ENCODE assay signal across 8 cellular contexts in the genomic region with DNA sequence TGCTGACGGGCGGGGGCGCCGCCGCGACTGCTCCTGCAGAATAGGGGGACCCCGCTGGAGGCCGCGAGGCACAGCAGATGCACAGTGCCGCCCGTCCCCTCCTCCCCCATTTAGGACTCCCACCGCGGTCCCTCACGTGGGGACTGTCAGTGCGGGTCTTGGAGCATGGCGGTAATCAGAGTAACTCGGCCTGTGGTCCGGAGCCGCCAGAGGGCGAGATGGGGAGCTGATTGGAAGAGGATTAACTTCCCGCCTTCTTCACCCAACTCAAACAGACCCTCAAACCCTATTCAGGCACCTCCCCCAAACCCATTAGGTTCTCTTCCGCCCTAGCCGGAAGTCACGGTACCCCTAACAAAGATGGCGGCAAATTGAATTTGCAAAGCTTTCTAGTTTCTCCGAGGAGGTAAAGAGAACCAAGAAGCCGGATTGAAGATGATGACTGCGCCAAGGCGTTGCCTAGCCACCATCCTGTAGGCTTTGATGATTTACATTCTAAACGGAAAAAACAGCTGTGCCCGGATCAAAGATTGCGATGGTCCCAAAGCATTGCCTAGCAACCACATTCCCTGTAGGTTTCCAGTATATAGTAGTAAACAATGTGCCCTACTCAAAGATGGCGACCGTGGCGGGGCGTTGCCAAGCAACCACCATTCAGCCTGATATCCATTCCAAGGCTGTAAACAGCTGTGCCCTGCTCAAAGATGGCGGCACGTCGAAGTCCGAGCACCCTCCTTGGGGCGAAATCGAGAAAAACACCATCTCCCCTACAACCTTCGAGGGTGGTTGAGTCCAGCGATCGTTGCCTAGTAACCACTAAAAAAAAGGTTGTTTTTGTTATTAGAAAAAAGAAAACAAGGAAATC. TPM values are rescaled to one million over a fixed set of nuclear protein-coding genes. Genes with fewer than 3 reads are reported as not detected.
DNase-seq lines count a peak whose midpoint lies in the region; ATAC-seq, FAIRE-seq and TF ChIP-seq lines count a peak whose summit lies in the region.

Gene FUZ, minus strand, starts transcription at position 296 of the 865 bp plus-strand sequence. Its CDS starts 186 bp downstream, at position 110.

- H3K36me3 Mint-ChIP-seq in WTC11, result peaks cover 5% of the 10 kb centered on the region; the same call in 1 of the 2 replicates

- peak; percentile 81 for DNase-seq in GM12892 (ENCODE audit: insufficient read length)
- peak; percentile 96 for DNase-seq in NCI-H2227 (lab: John Stamatoyannopoulos, UW; ENCODE audit: unreplicated experiment)
- peak; percentile 98 for DNase-seq in WTC11 (ENCODE audit: low spot score)
- peak; percentile 93 for DNase-seq in bronchial epithelial cell (ENCODE audit: low read depth)
- peak; percentile 84 for DNase-seq in iPS-NIHi11 (ENCODE audit: low spot score)

- POLR2A ChIA-PET in WTC11 (lab: Charles Lee), result interaction anchor here (0.6 to 1.5 kb wide), 8 partner anchors 11 to 173 kb away, joined by 3 to 11 read pairs (median 6); partner anchors contain the start of genes PTOV1 and RRAS

- FAIRE-seq in GM12892 (lab: Jason Lieb, UNC) (peak; percentile 95), bronchial epithelial cell (lab: Jason Lieb, UNC) (peak; percentile 55)

- no peaks in the 10 kb centered on the region for H3K27me3 ChIP-seq in bronchial epithelial cell (ENCODE audit: control insufficient read depth, insufficient read depth, low read length)

- peaks cover 26% of the 10 kb centered on the region for H3K4me1 Mint-ChIP-seq in WTC11

- H3K4me3 ChIP-seq in bronchial epithelial cell (ENCODE audit: low read depth, low read length) (peak within 1 kb of the TSS; percentile 57), skin epidermis (peak within 1 kb of the TSS; percentile 44 to 73 (median 59))

- peak within 1 kb of the TSS; percentile 90 for H3K4me3 Mint-ChIP-seq in WTC11

- ATAC-seq in HG03060 (IDR thresholded peaks at IDR 0.05; ENCODE audit: low read depth, unreplicated experiment) (peak; percentile 37), WTC11 (peak; percentile 63), GM21360 (IDR thresholded peaks at IDR 0.05; ENCODE audit: unreplicated experiment) (no peak)

- peaks cover 5% of the 10 kb centered on the region; the same call in 1 of the 2 replicates for H3K27me3 Mint-ChIP-seq in WTC11 (ENCODE audit: low read depth)

- no peaks in the 10 kb centered on the region for H3K36me3 ChIP-seq in bronchial epithelial cell (ENCODE audit: control insufficient read depth, insufficient read depth, low read length)

- H3K9me3 Mint-ChIP-seq in WTC11, result no peaks in the 10 kb centered on the region

- TF ChIP-seq POLR2A in GM12892 (IDR thresholded peaks at IDR 0.05; ENCODE audit: low read depth, low read length), result peak; percentile 57; the same call in 1 of the 2 replicates

- TF ChIP-seq CTCF in WTC11 (IDR thresholded peaks at IDR 0.05) (no peak), bronchial epithelial cell (IDR thresholded peaks at IDR 0.05; ENCODE audit: insufficient read depth, low read length, severe bottlenecking) (peak; percentile 17)

- CTCF ChIA-PET in WTC11 (lab: Charles Lee), result interaction anchor here (0.5 to 2.5 kb wide), 22 partner anchors 9 to 820 kb away, joined by 3 to 22 read pairs (median 4); partner anchors contain the start of genes ADM5, AP2A1, PTOV1 and RRAS

- H3K27ac Mint-ChIP-seq in WTC11, result peak within 1 kb of the TSS; percentile 98

- peak within 1 kb of the TSS in 20 of 21 experiments; percentile 73 to 95 (median 86) for H3K27ac ChIP-seq in skin epidermis

TF ChIP-seq in WTC11, 78 proteins besides CTCF, POLR2A, EP300 and RAD21 (continues in another document):
- TF ChIP-seq, protein P1, sequence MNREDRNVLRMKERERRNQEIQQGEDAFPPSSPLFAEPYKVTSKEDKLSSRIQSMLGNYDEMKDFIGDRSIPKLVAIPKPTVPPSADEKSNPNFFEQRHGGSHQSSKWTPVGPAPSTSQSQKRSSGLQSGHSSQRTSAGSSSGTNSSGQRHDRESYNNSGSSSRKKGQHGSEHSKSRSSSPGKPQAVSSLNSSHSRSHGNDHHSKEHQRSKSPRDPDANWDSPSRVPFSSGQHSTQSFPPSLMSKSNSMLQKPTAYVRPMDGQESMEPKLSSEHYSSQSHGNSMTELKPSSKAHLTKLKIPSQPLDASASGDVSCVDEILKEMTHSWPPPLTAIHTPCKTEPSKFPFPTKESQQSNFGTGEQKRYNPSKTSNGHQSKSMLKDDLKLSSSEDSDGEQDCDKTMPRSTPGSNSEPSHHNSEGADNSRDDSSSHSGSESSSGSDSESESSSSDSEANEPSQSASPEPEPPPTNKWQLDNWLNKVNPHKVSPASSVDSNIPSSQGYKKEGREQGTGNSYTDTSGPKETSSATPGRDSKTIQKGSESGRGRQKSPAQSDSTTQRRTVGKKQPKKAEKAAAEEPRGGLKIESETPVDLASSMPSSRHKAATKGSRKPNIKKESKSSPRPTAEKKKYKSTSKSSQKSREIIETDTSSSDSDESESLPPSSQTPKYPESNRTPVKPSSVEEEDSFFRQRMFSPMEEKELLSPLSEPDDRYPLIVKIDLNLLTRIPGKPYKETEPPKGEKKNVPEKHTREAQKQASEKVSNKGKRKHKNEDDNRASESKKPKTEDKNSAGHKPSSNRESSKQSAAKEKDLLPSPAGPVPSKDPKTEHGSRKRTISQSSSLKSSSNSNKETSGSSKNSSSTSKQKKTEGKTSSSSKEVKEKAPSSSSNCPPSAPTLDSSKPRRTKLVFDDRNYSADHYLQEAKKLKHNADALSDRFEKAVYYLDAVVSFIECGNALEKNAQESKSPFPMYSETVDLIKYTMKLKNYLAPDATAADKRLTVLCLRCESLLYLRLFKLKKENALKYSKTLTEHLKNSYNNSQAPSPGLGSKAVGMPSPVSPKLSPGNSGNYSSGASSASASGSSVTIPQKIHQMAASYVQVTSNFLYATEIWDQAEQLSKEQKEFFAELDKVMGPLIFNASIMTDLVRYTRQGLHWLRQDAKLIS (CRISPR knock-in tag; IDR thresholded peaks at IDR 0.05; ENCODE audit: borderline replicate concordance), result no peak
- TF ChIP-seq NR1H2 (CRISPR knock-in tag; IDR thresholded peaks at IDR 0.05) (no peak), ATF1 (CRISPR knock-in tag; IDR thresholded peaks at IDR 0.05) (no peak), MXD4 (CRISPR knock-in tag; IDR thresholded peaks at IDR 0.05; ENCODE audit: borderline replicate concordance) (no peak), JAZF1 (CRISPR knock-in tag; IDR thresholded peaks at IDR 0.05) (no peak), NFYB (CRISPR knock-in tag; conservative IDR thresholded peaks at IDR 0.05; ENCODE audit: low read depth) (0 out of 2 replicates have a peak, but pooled peaks have one; percentile 20), IRF2 (CRISPR knock-in tag; IDR thresholded peaks at IDR 0.05; ENCODE audit: borderline replicate concordance, low read depth) (no peak), ZSCAN18 (CRISPR knock-in tag; IDR thresholded peaks at IDR 0.05) (no peak), MAX (CRISPR knock-in tag; IDR thresholded peaks at IDR 0.05) (peak; percentile 73; the same call in 1 of the 2 replicates)
- TF ChIP-seq, protein P2, sequence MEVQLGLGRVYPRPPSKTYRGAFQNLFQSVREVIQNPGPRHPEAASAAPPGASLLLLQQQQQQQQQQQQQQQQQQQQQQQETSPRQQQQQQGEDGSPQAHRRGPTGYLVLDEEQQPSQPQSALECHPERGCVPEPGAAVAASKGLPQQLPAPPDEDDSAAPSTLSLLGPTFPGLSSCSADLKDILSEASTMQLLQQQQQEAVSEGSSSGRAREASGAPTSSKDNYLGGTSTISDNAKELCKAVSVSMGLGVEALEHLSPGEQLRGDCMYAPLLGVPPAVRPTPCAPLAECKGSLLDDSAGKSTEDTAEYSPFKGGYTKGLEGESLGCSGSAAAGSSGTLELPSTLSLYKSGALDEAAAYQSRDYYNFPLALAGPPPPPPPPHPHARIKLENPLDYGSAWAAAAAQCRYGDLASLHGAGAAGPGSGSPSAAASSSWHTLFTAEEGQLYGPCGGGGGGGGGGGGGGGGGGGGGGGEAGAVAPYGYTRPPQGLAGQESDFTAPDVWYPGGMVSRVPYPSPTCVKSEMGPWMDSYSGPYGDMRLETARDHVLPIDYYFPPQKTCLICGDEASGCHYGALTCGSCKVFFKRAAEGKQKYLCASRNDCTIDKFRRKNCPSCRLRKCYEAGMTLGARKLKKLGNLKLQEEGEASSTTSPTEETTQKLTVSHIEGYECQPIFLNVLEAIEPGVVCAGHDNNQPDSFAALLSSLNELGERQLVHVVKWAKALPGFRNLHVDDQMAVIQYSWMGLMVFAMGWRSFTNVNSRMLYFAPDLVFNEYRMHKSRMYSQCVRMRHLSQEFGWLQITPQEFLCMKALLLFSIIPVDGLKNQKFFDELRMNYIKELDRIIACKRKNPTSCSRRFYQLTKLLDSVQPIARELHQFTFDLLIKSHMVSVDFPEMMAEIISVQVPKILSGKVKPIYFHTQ (CRISPR knock-in tag; IDR thresholded peaks at IDR 0.05), result no peak
- TF ChIP-seq, protein P3, sequence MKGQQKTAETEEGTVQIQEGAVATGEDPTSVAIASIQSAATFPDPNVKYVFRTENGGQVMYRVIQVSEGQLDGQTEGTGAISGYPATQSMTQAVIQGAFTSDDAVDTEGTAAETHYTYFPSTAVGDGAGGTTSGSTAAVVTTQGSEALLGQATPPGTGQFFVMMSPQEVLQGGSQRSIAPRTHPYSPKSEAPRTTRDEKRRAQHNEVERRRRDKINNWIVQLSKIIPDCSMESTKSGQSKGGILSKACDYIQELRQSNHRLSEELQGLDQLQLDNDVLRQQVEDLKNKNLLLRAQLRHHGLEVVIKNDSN (CRISPR knock-in tag; IDR thresholded peaks at IDR 0.05), result peak; percentile 61

RNA-seq across cellular contexts. Expression of gene FUZ, which starts in this region (rescaled TPM):
- polyA plus RNA-seq in GM12892 (2012; ENCODE audit: missing spikeins), result 10.9 TPM
- total RNA-seq in WTC11 (2021), result 35.1 to 36.3 TPM (median 35.7 TPM) in 3 replicates
- total RNA-seq in bronchial epithelial cell, result 12.1 and 13.2 TPM in 2 replicates
